ENCODE assay signal across 17 cellular contexts in the genomic region with DNA sequence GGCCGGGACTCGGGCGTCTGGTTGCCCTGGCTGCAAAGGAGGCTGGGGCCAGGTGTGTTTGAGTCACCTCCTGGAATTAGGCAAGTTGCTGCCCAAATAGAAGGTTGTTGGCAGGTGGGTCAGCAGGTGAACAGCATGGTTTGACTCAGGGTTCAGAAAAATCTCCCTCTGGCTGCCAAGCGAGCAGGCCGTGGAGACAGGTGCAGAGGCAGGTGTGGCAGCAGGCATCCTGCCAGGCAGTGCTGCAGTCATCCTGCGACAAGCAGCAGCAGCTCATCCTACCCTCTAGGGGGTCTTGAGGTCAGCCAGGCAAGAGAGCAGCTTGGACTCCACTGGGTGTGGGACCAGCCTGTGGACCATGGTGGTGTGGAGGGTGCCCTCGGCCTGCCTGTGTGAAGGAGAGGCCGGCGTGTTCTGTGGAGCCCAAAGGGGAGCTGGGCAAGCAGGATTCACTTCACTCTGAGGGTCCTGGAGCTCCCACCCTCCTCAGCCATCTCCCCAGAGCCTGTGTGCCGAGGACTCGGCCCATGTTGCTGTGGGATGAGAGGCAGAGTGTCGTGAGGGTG. TPM values are rescaled to one million over a fixed set of nuclear protein-coding genes. Genes with fewer than 3 reads are reported as not detected.
DNase-seq lines count a peak whose midpoint lies in the region; ATAC-seq, FAIRE-seq and TF ChIP-seq lines count a peak whose summit lies in the region.
"Had no signal": no experiment of that assay in that cellular context is flagged by ENCODE, and none has a peak within 500 bp of the region (broad histone marks: within the 10 kb centered on the region; RNA-seq: fewer than 3 reads in every experiment).

No MANE protein-coding gene starts in this region.

- intact Hi-C loops in HepG2 (cut with micrococcal nuclease; ENCODE audit: unreplicated experiment), result no loop called here

- TF ChIP-seq POLR2A in HepG2 (IDR thresholded peaks at IDR 0.05; ENCODE audit: insufficient read depth in 1 of 2, low read depth in 2 of 2, low read length in 2 of 2) (no peak), gastroesophageal sphincter (IDR thresholded peaks at IDR 0.05) (no peak)

- no peaks in the 10 kb centered on the region; the same call in 1 of the 2 replicates for H4K20me1 ChIP-seq in OCI-LY3 (ENCODE audit: insufficient read depth, low read length)
- no peaks in the 10 kb centered on the region for H4K20me1 ChIP-seq in HepG2 (ENCODE audit: insufficient read depth, low read length)

- H3K27ac ChIP-seq in OCI-LY3 (ENCODE audit: low read length) (peak overlapping the region; percentile 31; the same call in 1 of the 2 replicates), HepG2 (ENCODE audit: extremely low read length, insufficient read depth, low read length) (no peak overlapping the region), gastroesophageal sphincter (no peak overlapping the region)

- DNase-seq in DMS53 treated with DMSO at 0.1 percent for 48 hours (lab: John Stamatoyannopoulos, UW; ENCODE audit: unreplicated experiment) (peak; percentile 95), HepG2 (ENCODE audit: low spot score) (no peak), frontal cortex (ENCODE audit: low spot score in 2 of 2) (no peak), NCI-H524 (lab: John Stamatoyannopoulos, UW) (no peak), RKO (ENCODE audit: low spot score) (no peak)
- DNase-seq: hippocampal formation, NCI-H2227 treated with DMSO at 0.1 percent for 48 hours, T-helper 2 cell had no signal

- FAIRE-seq in HepG2 (lab: Jason Lieb, UNC), result no peak
- FAIRE-seq in frontal cortex (lab: Jason Lieb, UNC), result no peak
- FAIRE-seq: D721Med, H54, urothelium cell line had no signal

- peak overlapping the region in 3 of 4 donors; percentile 24 to 91 (median 59) for H3K4me3 Mint-ChIP-seq in IgD-negative memory B cell

- no TSS peak for BruUV-seq in HepG2 (replicated peaks; lab: Mats Ljungman, UMichigan)

- peak overlapping the region in 2 of 3 donors; percentile 23 to 88 for H3K27ac Mint-ChIP-seq in IgD-negative memory B cell
- H3K27ac Mint-ChIP-seq: activated T-helper 2 cell treated with anti-CD3 and anti-CD28 coated beads, Interferon-gamma antibody, Interleukin-2, Interleukin-4, amounts not matched to agents 10 μg/mL and 5 μg/mL and 100 μg/mL, durations not matched to agents 14 hours and 24 hours and 36 hours had no signal

- peaks cover 17 to 20% (median 17%) of the 10 kb centered on the region in 3 donors for H3K4me1 Mint-ChIP-seq in IgD-negative memory B cell

- H3K27me3 ChIP-seq in OCI-LY3 (ENCODE audit: low read depth, low read length), result no peaks in the 10 kb centered on the region
- H3K27me3 ChIP-seq in HepG2 (ENCODE audit: control insufficient read depth in 1 of 2, insufficient read depth in 2 of 2, low read length in 2 of 2), result peaks cover 0 to 2% of the 10 kb centered on the region in 2 experiments; a peak in 2 of 5 replicates
- no peaks in the 10 kb centered on the region for H3K27me3 ChIP-seq in gastroesophageal sphincter
- H3K27me3 ChIP-seq: dorsolateral prefrontal cortex had no signal

- no peaks in the 10 kb centered on the region for H3K9me3 Mint-ChIP-seq in IgD-negative memory B cell
- H3K9me3 Mint-ChIP-seq: activated T-helper 2 cell treated with anti-CD3 and anti-CD28 coated beads, Interferon-gamma antibody, Interleukin-2, Interleukin-4, amounts not matched to agents 10 μg/mL and 5 μg/mL and 100 μg/mL, durations not matched to agents 14 hours and 24 hours and 36 hours; naive thymus-derived CD8-positive, alpha-beta T cell had no signal

- TF ChIP-seq EP300 in HepG2 (IDR thresholded peaks at IDR 0.05; ENCODE audit: low read depth in 2 of 2, low read length in 2 of 2) (no peak), HepG2 (CRISPR knock-in tag; IDR thresholded peaks at IDR 0.05; ENCODE audit: borderline replicate concordance) (no peak), gastroesophageal sphincter (IDR thresholded peaks at IDR 0.05) (no peak)

- no peak overlapping the region for H2AFZ ChIP-seq in OCI-LY3 (ENCODE audit: low read depth, low read length)
- H2AFZ ChIP-seq in HepG2 (ENCODE audit: low read length), result no peak overlapping the region

- no peaks in the 10 kb centered on the region for H3K27me3 Mint-ChIP-seq in IgD-negative memory B cell
- H3K27me3 Mint-ChIP-seq: naive thymus-derived CD8-positive, alpha-beta T cell had no signal

- H3K4me2 ChIP-seq in OCI-LY3 (ENCODE audit: low read length) (peak overlapping the region; percentile 39), HepG2 (ENCODE audit: low read depth, low read length) (no peak overlapping the region)

- H3K9ac ChIP-seq in OCI-LY3 (ENCODE audit: low read length) (no peak overlapping the region), HepG2 (ENCODE audit: insufficient read depth, low read depth, low read length) (no peak overlapping the region)

- 67% methylated on average over 8 of the region's 12 CpGs for WGBS in HepG2 (ENCODE audit: low lambda C conversion rate)
- WGBS in gastroesophageal sphincter (ENCODE audit: low coverage in 1 of 2), 2 donors, result 92% methylated on average over 2 of the region's 12 CpGs; no CpG with 5 or more reads in 1 of the 2 donors

- H3K79me2 ChIP-seq in OCI-LY3 (ENCODE audit: low read length) (no peaks in the 10 kb centered on the region), HepG2 (ENCODE audit: insufficient read depth, low read length) (no peaks in the 10 kb centered on the region)

- ATAC-seq in HepG2 (peak; percentile 26), gastroesophageal sphincter (no peak)
- ATAC-seq: naive thymus-derived CD8-positive, alpha-beta T cell had no signal

- H3K36me3 Mint-ChIP-seq in IgD-negative memory B cell, result peaks cover 4% of the 10 kb centered on the region

- H3K9me3 ChIP-seq in OCI-LY3 (ENCODE audit: insufficient read depth, low read length) (no peaks in the 10 kb centered on the region), HepG2 (ENCODE audit: low read length) (no peaks in the 10 kb centered on the region), gastroesophageal sphincter (no peaks in the 10 kb centered on the region)

- in situ Hi-C loops in HepG2 (cut with HindIII; ENCODE audit: extremely low pct_ligation_motif_present, low pct_unique_long_range_greater_than_20kb), result no loop called here

- H3K4me3 ChIP-seq in OCI-LY3 (ENCODE audit: low read length) (peak overlapping the region; percentile 14; the same call in 1 of the 2 replicates), HepG2 (replicated peaks in 1 of 3; ENCODE audit: insufficient read depth in 1 of 3, low read depth in 2 of 3, low read length in 3 of 3) (no peak overlapping the region), gastroesophageal sphincter (no peak overlapping the region)
- H3K4me3 ChIP-seq: dorsolateral prefrontal cortex had no signal

- CTCF ChIA-PET in HepG2 (lab: Yijun Ruan, JAX; ENCODE audit: low intra/inter-chr PET ratio, low total read pairs), result no interaction called here

- H3K4me1 ChIP-seq in OCI-LY3 (ENCODE audit: low read length), result peaks cover 26% of the 10 kb centered on the region
- 0 out of 2 replicates have a peak, but pooled peaks cover under 1% of the 10 kb centered on the region for H3K4me1 ChIP-seq in HepG2 (ENCODE audit: insufficient read depth, low read length)
- no peaks in the 10 kb centered on the region for H3K4me1 ChIP-seq in gastroesophageal sphincter

- H3K36me3 ChIP-seq in OCI-LY3 (replicated peaks; ENCODE audit: low read depth, low read length) (peaks cover 12% of the 10 kb centered on the region), HepG2 (replicated peaks in 1 of 2; ENCODE audit: control insufficient read depth in 1 of 2, insufficient read depth in 2 of 2, low read length in 2 of 2) (no peaks in the 10 kb centered on the region), gastroesophageal sphincter (peaks cover 0 to 19% of the 10 kb centered on the region in 2 donors)

- TF ChIP-seq CTCF in OCI-LY3 (IDR thresholded peaks at IDR 0.05; ENCODE audit: low read depth, low read length) (no peak), HepG2 (CRISPR knock-in tag; IDR thresholded peaks at IDR 0.05) (no peak), gastroesophageal sphincter (IDR thresholded peaks at IDR 0.05) (no peak)

- POLR2A ChIA-PET in HepG2 (lab: Yijun Ruan, JAX), result no interaction called here

- TF ChIP-seq RAD21 in HepG2 (CRISPR knock-in tag; IDR thresholded peaks at IDR 0.05), result no peak

RNA-seq across cellular contexts. Expression of a gene that starts 8.2 kb away (rescaled TPM):
- not detected for polyA plus RNA-seq in IgD-negative memory B cell
- 0.10 and 0.22 TPM in 2 replicates for total RNA-seq in HepG2 (2016; rRNA removed; fragmentation: Illumina TruSeq; extraction: Trizol)
- 0.09 and 0.20 TPM in 2 replicates for total RNA-seq in HepG2 (2016; cell fraction: cytosol; rRNA removed; fragmentation: Illumina TruSeq; extraction: Trizol; ENCODE audit: low read depth)
- total RNA-seq in HepG2 (2016; cell fraction: insoluble cytoplasmic fraction; rRNA removed; fragmentation: Illumina TruSeq; extraction: Trizol), result 0.19 TPM in 1 of 2 replicates, not detected in the other
- 0.25 TPM in 1 of 2 replicates, not detected in the other for total RNA-seq in HepG2 (2016; cell fraction: membrane; rRNA removed; fragmentation: Illumina TruSeq; extraction: Trizol)
- 0.59 TPM in 1 of 2 replicates, not detected in the other for total RNA-seq in HepG2 (2016; cell fraction: nucleus; rRNA removed; fragmentation: Illumina TruSeq; extraction: Trizol)
- 0.39 and 0.40 TPM in 2 replicates for polyA plus RNA-seq in HepG2 (2011; rRNA removed)
- polyA plus RNA-seq in HepG2 (2011; cell fraction: cytosol; rRNA removed), result 0.05 and 0.34 TPM in 2 replicates
- polyA plus RNA-seq in HepG2 (2011; cell fraction: nucleus; rRNA removed), result 2.2 and 3.5 TPM in 2 replicates
- polyA plus RNA-seq in HepG2 (2012), result 0.40 and 0.65 TPM in 2 replicates
- polyA plus RNA-seq in HepG2 (2016; cell fraction: cytosol; fragmentation: Illumina TruSeq; extraction: Trizol; ENCODE audit: low read depth), result 0.10 and 0.12 TPM in 2 replicates
- 0.16 TPM in 1 of 2 replicates, not detected in the other for polyA plus RNA-seq in HepG2 (2016; cell fraction: insoluble cytoplasmic fraction; fragmentation: Illumina TruSeq; extraction: Trizol; ENCODE audit: low read depth)
- 0.07 and 0.08 TPM in 2 replicates for polyA plus RNA-seq in HepG2 (2016; cell fraction: membrane; fragmentation: Illumina TruSeq; extraction: Trizol; ENCODE audit: low read depth)
- 0.36 and 0.65 TPM in 2 replicates for polyA plus RNA-seq in HepG2 (2016; cell fraction: nucleus; fragmentation: Illumina TruSeq; extraction: Trizol; ENCODE audit: insufficient read depth, low read depth)
- 0.14 and 1.0 TPM in 2 replicates for polyA minus RNA-seq in HepG2 (2011; rRNA and poly(A)+ RNA removed; ENCODE audit: low replicate concordance)
- polyA minus RNA-seq in HepG2 (2011; cell fraction: cytosol; rRNA and poly(A)+ RNA removed), result not detected in 2 replicates
- 1.9 and 2.0 TPM in 2 replicates for polyA minus RNA-seq in HepG2 (2011; cell fraction: nucleus; rRNA and poly(A)+ RNA removed)
- 6.5 TPM for total RNA-seq in frontal cortex
- total RNA-seq in gastroesophageal sphincter, result 1 to 10 TPM in 2 of 4 donors, under 1 TPM in 1, not detected in 1; 0.78 to 6.9 (median 1.5) TPM

RNA-seq across cellular contexts. Expression of a gene that starts 35.6 kb away (rescaled TPM):
- polyA plus RNA-seq in IgD-negative memory B cell (0.81 TPM), HepG2 (2011; rRNA removed) (27.7 and 35.5 TPM in 2 replicates)
- total RNA-seq in HepG2 (2016; rRNA removed; fragmentation: Illumina TruSeq; extraction: Trizol) (18.2 and 21.0 TPM in 2 replicates), frontal cortex (72.2 TPM), gastroesophageal sphincter (10 to 100 TPM; 24.1 to 32.7 (median 29.1) TPM)
- total RNA-seq in HepG2 (2016; cell fraction: cytosol; rRNA removed; fragmentation: Illumina TruSeq; extraction: Trizol; ENCODE audit: low read depth), result 9.3 and 11.0 TPM in 2 replicates
- total RNA-seq in HepG2 (2016; cell fraction: insoluble cytoplasmic fraction; rRNA removed; fragmentation: Illumina TruSeq; extraction: Trizol), result 16.0 and 24.7 TPM in 2 replicates
- 16.1 and 18.9 TPM in 2 replicates for total RNA-seq in HepG2 (2016; cell fraction: membrane; rRNA removed; fragmentation: Illumina TruSeq; extraction: Trizol)
- total RNA-seq in HepG2 (2016; cell fraction: nucleus; rRNA removed; fragmentation: Illumina TruSeq; extraction: Trizol), result 21.7 and 25.1 TPM in 2 replicates
- polyA plus RNA-seq in HepG2 (2011; cell fraction: cytosol; rRNA removed), result 11.1 and 23.9 TPM in 2 replicates
- 115 and 118 TPM in 2 replicates for polyA plus RNA-seq in HepG2 (2011; cell fraction: nucleus; rRNA removed)
- polyA plus RNA-seq in HepG2 (2012), result 37.4 and 43.4 TPM in 2 replicates
- polyA plus RNA-seq in HepG2 (2016; cell fraction: cytosol; fragmentation: Illumina TruSeq; extraction: Trizol; ENCODE audit: low read depth), result 2.0 and 3.4 TPM in 2 replicates
- polyA plus RNA-seq in HepG2 (2016; cell fraction: insoluble cytoplasmic fraction; fragmentation: Illumina TruSeq; extraction: Trizol; ENCODE audit: low read depth), result 17.8 and 20.5 TPM in 2 replicates
- polyA plus RNA-seq in HepG2 (2016; cell fraction: membrane; fragmentation: Illumina TruSeq; extraction: Trizol; ENCODE audit: low read depth), result 5.5 and 5.6 TPM in 2 replicates
- polyA plus RNA-seq in HepG2 (2016; cell fraction: nucleus; fragmentation: Illumina TruSeq; extraction: Trizol; ENCODE audit: insufficient read depth, low read depth), result 51.0 and 56.7 TPM in 2 replicates
- polyA minus RNA-seq in HepG2 (2011; rRNA and poly(A)+ RNA removed; ENCODE audit: low replicate concordance), result 4.5 and 52.2 TPM in 2 replicates
- polyA minus RNA-seq in HepG2 (2011; cell fraction: cytosol; rRNA and poly(A)+ RNA removed), result 14.2 and 24.5 TPM in 2 replicates
- 45.0 and 59.1 TPM in 2 replicates for polyA minus RNA-seq in HepG2 (2011; cell fraction: nucleus; rRNA and poly(A)+ RNA removed)
